ENCODE assay signal across 8 cellular contexts in the genomic region with DNA sequence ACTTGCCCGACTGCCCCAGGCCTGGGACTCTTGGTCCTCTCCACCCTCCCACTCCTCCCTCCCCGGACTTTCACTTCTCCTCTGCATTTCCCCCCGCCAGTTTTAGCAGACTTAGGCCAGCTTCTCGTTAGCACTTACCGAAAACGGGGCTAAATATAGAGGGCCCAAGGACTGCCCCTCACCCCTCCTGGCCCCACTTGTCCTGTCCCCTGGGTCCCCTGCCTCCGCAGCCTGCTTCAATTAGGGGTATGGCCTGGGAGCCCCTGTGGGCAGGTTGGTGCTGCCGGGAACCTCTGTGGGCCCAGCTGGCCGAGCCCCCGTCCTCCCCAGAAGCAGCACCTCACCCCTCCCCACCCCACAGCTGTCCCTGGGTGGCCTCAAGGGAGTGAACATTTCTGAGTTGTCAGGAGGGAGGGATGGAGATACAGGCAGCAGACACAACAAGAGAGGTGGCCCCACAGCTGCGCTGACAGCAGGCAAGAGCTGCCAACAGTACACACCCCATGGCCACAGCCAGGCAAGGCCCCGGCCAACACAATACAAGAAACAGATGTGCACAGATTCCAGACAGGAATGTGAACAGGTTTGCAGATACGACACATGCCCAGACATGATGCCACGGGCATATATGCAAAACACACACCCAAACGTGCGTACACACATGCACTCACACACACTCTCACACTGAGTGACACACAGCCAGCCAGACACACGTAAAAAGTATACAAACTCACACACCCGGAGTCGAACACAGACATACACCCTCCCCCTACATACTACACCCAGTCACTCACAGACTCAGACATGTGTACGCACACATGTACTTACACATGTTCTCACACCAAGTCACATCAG. TPM values are rescaled to one million over a fixed set of nuclear protein-coding genes. Genes with fewer than 3 reads are reported as not detected.
A peak's percentile ranks its signal among the peaks of the same experiment; 100 is the strongest.
DNase-seq lines count a peak whose midpoint lies in the region; ATAC-seq lines count a peak whose summit lies in the region.

No MANE protein-coding gene starts in this region.

- peaks cover 63 to 88% (median 73%) of the 10 kb centered on the region in 3 donors for H3K4me1 Mint-ChIP-seq in CD8-positive, alpha-beta memory T cell
- H3K4me1 Mint-ChIP-seq in naive B cell = peaks cover 76 to 91% (median 87%) of the 10 kb centered on the region in 3 donors

- H3K4me3 Mint-ChIP-seq in CD8-positive, alpha-beta memory T cell = peak overlapping the region in 6 of 7 donors; percentile 25 to 75 (median 51)
- peak overlapping the region; percentile 93 to 100 (median 96) for H3K4me3 Mint-ChIP-seq in naive B cell

- POLR2A ChIA-PET in CD8-positive, alpha-beta memory T cell (lab: Charles Lee) = no interaction called here

- H3K27ac Mint-ChIP-seq in CD8-positive, alpha-beta memory T cell = peak overlapping the region; percentile 58 to 89 (median 70)
- H3K27ac Mint-ChIP-seq in naive B cell = peak overlapping the region; percentile 85 to 95 (median 92)

- CTCF ChIA-PET in CD8-positive, alpha-beta memory T cell (lab: Charles Lee) = interaction anchor here (1.6 to 2.7 kb wide), 2 partner anchors 21 to 150 kb away, joined by 4 to 10 read pairs; no protein-coding TSS in a partner anchor

- no peak overlapping the region for H3K4me3 ChIP-seq in CD8-positive, alpha-beta memory T cell (ENCODE audit: low read length)

- no peaks in the 10 kb centered on the region for H3K9me3 Mint-ChIP-seq in CD8-positive, alpha-beta memory T cell
- H3K9me3 Mint-ChIP-seq in naive B cell = no peaks in the 10 kb centered on the region

- peak in 1 of 5 donors; percentile 8 for DNase-seq in CD8-positive, alpha-beta memory T cell
- DNase-seq in anterior cingulate cortex (lab: John Stamatoyannopoulos, UW) (peak in 30 of 58 donors; percentile 2 to 46 (median 23)), naive B cell (peak; percentile 87), NCI-H748 (lab: John Stamatoyannopoulos, UW; ENCODE audit: unreplicated experiment) (no peak), NCI-H774 (lab: John Stamatoyannopoulos, UW) (no peak), SHP77 (lab: John Stamatoyannopoulos, UW) (no peak)

- peak; percentile 48 for ATAC-seq in GM19395 (IDR thresholded peaks at IDR 0.05; ENCODE audit: unreplicated experiment)
- ATAC-seq in HG03457 (IDR thresholded peaks at IDR 0.05; ENCODE audit: unreplicated experiment) = peak; percentile 35
- peak; percentile 49 to 53 for ATAC-seq in naive B cell (ENCODE audit: low read depth in 2 of 2)

- H3K4me1 ChIP-seq in CD8-positive, alpha-beta memory T cell (ENCODE audit: insufficient read depth, low read length) = peaks cover 48% of the 10 kb centered on the region

- no peaks in the 10 kb centered on the region for H3K27me3 Mint-ChIP-seq in CD8-positive, alpha-beta memory T cell
- no peaks in the 10 kb centered on the region for H3K27me3 Mint-ChIP-seq in naive B cell

- no peaks in the 10 kb centered on the region for H3K27me3 ChIP-seq in CD8-positive, alpha-beta memory T cell (ENCODE audit: insufficient read depth, low read length, poor library complexity, severe bottlenecking)

- peaks cover 0 to 19% (median under 1%) of the 10 kb centered on the region in 3 donors for H3K36me3 Mint-ChIP-seq in CD8-positive, alpha-beta memory T cell
- H3K36me3 Mint-ChIP-seq in naive B cell = peaks cover 3 to 9% of the 10 kb centered on the region in 2 donors

- no peak overlapping the region for H3K27ac ChIP-seq in CD8-positive, alpha-beta memory T cell (ENCODE audit: low read depth, low read length)

- H3K9me3 ChIP-seq in CD8-positive, alpha-beta memory T cell (ENCODE audit: low read length) = no peaks in the 10 kb centered on the region

- H3K36me3 ChIP-seq in CD8-positive, alpha-beta memory T cell (ENCODE audit: insufficient read depth, low read length) = no peaks in the 10 kb centered on the region

RNA-seq across cellular contexts. Expression of gene POU2F2, which starts 2.6 kb away (rescaled TPM):
- total RNA-seq in CD8-positive, alpha-beta memory T cell = 10 to 100 TPM; 46.7 to 47.9 TPM
- 8.5 TPM for polyA plus RNA-seq in CD8-positive, alpha-beta memory T cell
- polyA plus RNA-seq in naive B cell (ENCODE audit: low read depth in 6 of 6) = 10 to 100 TPM; 16.5 to 96.9 (median 24.0) TPM

RNA-seq across cellular contexts. Expression of gene ZNF574, which starts 53.7 kb away (rescaled TPM):
- 10 to 100 TPM; 18.8 to 21.9 TPM for total RNA-seq in CD8-positive, alpha-beta memory T cell
- polyA plus RNA-seq in CD8-positive, alpha-beta memory T cell = 24.9 TPM
- 10 to 100 TPM in 5 of 6 donors, 1 to 10 TPM in 1; 6.0 to 27.0 (median 12.2) TPM for polyA plus RNA-seq in naive B cell (ENCODE audit: low read depth in 6 of 6)

RNA-seq across cellular contexts. Expression of gene GRIK5, which starts 59.6 kb away (rescaled TPM):
- under 1 TPM; 0.31 to 0.39 TPM for total RNA-seq in CD8-positive, alpha-beta memory T cell
- polyA plus RNA-seq in CD8-positive, alpha-beta memory T cell = not detected
- polyA plus RNA-seq in naive B cell (ENCODE audit: low read depth in 6 of 6) = not detected

Comparison
In these comparisons a context has a peak if more than half of its experiments do, and no peak if none do; other contexts are left out.
1. DNase-seq: peak in anterior cingulate cortex (30 of 58) and naive B cell (single experiment); none in NCI-H748 (single experiment), NCI-H774 (single experiment) and SHP77 (0 of 2).
2. Peak in every context shown above with its lines, with median percentiles within 50 percentile points of each other: ATAC-seq.